19 cellular contexts compared by ENCODE assay signal in the genomic region with DNA sequence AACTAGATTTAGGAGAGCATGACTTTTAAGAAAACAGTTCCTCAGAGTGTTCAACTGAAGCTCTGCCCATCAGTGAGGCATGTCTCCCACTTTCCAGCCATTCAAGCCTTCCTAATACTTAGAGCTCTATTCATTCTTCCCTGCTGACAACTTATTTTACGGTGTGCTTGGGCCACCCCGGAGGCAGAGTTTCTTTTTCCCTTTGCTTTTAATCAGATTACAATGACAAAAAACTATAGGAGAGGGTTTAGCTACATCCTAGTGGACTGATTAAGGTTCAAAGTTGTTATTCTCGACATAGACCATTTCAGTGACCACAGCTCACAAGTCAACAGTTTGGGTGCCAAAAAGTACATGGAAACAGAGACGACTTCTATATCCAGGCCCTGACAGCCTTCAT.
"Had no signal": no experiment of that assay in that cellular context is flagged by ENCODE, and none has a peak within 500 bp of the region (broad histone marks: within the 10 kb centered on the region; RNA-seq: fewer than 3 reads in every experiment).

No MANE protein-coding gene starts in this region.

- DNase-seq: effector CD4-positive, alpha-beta T cell; endodermal cell; erythroblast; head of caudate nucleus; kidney; left cardiac atrium; left ventricle myocardium superior; naive thymus-derived CD4-positive, alpha-beta T cell; nephron progenitor cell; right cardiac atrium; stimulated activated CD4-positive, alpha-beta T cell treated with anti-CD3 and anti-CD28 coated beads, Interleukin-4, amount 100 ng/mL, for 1 hour; stimulated activated CD8-positive, alpha-beta memory T cell treated with anti-CD3 and anti-CD28 coated beads, Interleukin-4, amount 100 ng/mL, for 48 hours; transverse colon had no signal

- H3K79me2 ChIP-seq: hepatocyte had no signal

- H3K27ac Mint-ChIP-seq: endodermal cell; nephron progenitor cell; stimulated activated effector memory CD8-positive, alpha-beta T cell treated with anti-CD3 and anti-CD28 coated beads, Interleukin-12 subunit alpha, Interleukin-12 subunit beta, amount 100 ng/mL, for 72 hours; stimulated activated naive CD8-positive, alpha-beta T cell treated with anti-CD3 and anti-CD28 coated beads, Interleukin-15, Interleukin-2, amounts not matched to agents 100 ng/mL and 50 ng/mL, for 24 hours had no signal

- H3K4me1 ChIP-seq: transverse colon had no signal

- H3K9me3 Mint-ChIP-seq: stimulated activated effector memory CD8-positive, alpha-beta T cell treated with anti-CD3 and anti-CD28 coated beads, Interleukin-12 subunit alpha, Interleukin-12 subunit beta, amount 100 ng/mL, for 72 hours had no signal

- H2AFZ ChIP-seq: hepatocyte had no signal

- ATAC-seq: left cardiac atrium; left ventricle myocardium superior; naive thymus-derived CD4-positive, alpha-beta T cell; right cardiac atrium; stimulated activated effector memory CD8-positive, alpha-beta T cell treated with anti-CD3 and anti-CD28 coated beads, Interleukin-12 subunit alpha, Interleukin-12 subunit beta, amount 100 ng/mL, for 72 hours had no signal

- H3K36me3 Mint-ChIP-seq: stimulated activated effector memory CD8-positive, alpha-beta T cell treated with anti-CD3 and anti-CD28 coated beads, Interleukin-12 subunit alpha, Interleukin-12 subunit beta, amount 100 ng/mL, for 72 hours had no signal

- H3K9me3 ChIP-seq: neutrophil, transverse colon had no signal

- H3K4me3 Mint-ChIP-seq: endodermal cell; naive thymus-derived CD4-positive, alpha-beta T cell; nephron progenitor cell; stimulated activated effector memory CD8-positive, alpha-beta T cell treated with anti-CD3 and anti-CD28 coated beads, Interleukin-12 subunit alpha, Interleukin-12 subunit beta, amount 100 ng/mL, for 72 hours; stimulated activated naive CD8-positive, alpha-beta T cell treated with anti-CD3 and anti-CD28 coated beads, Interleukin-15, Interleukin-2, amounts not matched to agents 100 ng/mL and 50 ng/mL, for 24 hours had no signal

- H3K27me3 ChIP-seq: hepatocyte, neutrophil, transverse colon had no signal

- H3K4me2 ChIP-seq: hepatocyte had no signal

- H3K4me1 Mint-ChIP-seq: endodermal cell; stimulated activated effector memory CD8-positive, alpha-beta T cell treated with anti-CD3 and anti-CD28 coated beads, Interleukin-12 subunit alpha, Interleukin-12 subunit beta, amount 100 ng/mL, for 72 hours had no signal

- H3K36me3 ChIP-seq: neutrophil, transverse colon had no signal

- H3K27ac ChIP-seq: coronary artery, hepatocyte, neutrophil, transverse colon had no signal

- H3K4me3 ChIP-seq: coronary artery, hepatocyte, lung, transverse colon had no signal

- H3K27me3 Mint-ChIP-seq: stimulated activated naive CD8-positive, alpha-beta T cell treated with anti-CD3 and anti-CD28 coated beads, Interleukin-15, Interleukin-2, amounts not matched to agents 100 ng/mL and 50 ng/mL, for 24 hours had no signal
